In the genomic region with DNA sequence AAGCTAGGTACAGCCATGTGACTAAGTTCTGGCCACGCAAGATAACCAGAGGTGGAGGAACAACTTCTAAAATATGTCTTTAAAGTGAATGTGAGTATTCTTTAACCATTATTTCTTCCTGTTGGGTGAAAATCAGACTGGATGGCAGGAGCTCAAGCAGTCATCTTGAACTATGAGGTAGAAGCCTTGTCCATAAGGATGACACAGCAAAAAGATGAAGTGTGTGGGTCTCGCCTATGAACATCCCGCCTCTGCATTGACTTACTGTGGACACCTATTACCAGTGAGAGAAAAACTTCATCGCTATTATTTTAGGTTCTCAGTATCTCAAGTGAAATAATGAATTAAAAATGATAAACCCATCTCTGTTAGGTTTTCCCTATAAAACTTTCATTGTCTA, we compare ENCODE assay signal across 8 cellular contexts.
"Had no signal": no experiment of that assay in that cellular context is flagged by ENCODE, and none has a peak within 500 bp of the region (broad histone marks: within the 10 kb centered on the region; RNA-seq: fewer than 3 reads in every experiment).

No MANE protein-coding gene starts in this region.

- H2AFZ ChIP-seq: GM23248 had no signal

- H3K4me3 ChIP-seq: GM23248, HAP-1 had no signal

- H3K9me3 ChIP-seq: HAP-1 had no signal

- H3K4me1 ChIP-seq: HAP-1 had no signal

- H3K27ac Mint-ChIP-seq: HFFc6, IgD-negative memory B cell had no signal

- H3K27ac ChIP-seq: GM23248, HL-60 had no signal

- H3K9ac ChIP-seq: GM23248 had no signal

- DNase-seq: GM23248, H7, HFFc6, KG1 had no signal

- H3K4me1 Mint-ChIP-seq: IgD-negative memory B cell had no signal

- H3K4me3 Mint-ChIP-seq: HFFc6, IgD-negative memory B cell had no signal

- ATAC-seq: HCT116 had no signal

- H3K36me3 ChIP-seq: HAP-1 had no signal

- H3K36me3 Mint-ChIP-seq: IgD-negative memory B cell had no signal

- H3K9me3 Mint-ChIP-seq: HFFc6 had no signal
